Comparison of ENCODE assay signal across 9 cellular contexts in the genomic region with DNA sequence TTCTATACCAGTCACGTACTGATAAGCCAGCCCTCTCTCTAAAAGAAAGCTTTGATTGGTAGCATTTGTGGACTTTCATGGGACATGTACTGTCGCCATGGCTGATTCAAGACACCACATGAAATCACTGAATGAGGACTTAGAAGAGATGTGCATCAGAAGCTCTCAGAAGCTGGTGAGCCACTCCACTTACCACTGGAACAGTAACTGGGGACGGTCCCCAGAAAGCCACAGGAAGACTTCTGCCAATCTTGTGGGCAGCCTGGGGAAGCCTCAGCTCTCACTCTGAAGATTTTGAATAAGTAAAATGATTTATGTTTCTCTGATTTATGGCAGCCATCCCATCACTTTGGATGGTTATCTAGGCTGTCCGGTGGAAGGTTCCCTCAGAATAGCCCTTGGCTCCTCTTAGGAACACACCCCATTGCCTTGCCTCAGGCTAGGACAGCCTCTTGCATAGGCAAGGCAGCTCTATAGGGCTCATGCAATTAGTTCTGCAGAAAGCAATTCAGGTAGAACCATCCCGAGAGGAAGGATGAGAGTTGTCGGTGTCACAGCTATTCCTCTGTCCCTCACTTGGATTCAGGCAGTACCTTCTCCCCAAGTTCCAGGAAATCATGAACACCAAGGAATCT. TPM values are rescaled to one million over a fixed set of nuclear protein-coding genes. Genes with fewer than 3 reads are reported as not detected.
DNase-seq lines count a peak whose midpoint lies in the region; ATAC-seq and TF ChIP-seq lines count a peak whose summit lies in the region.
"Had no signal": no experiment of that assay in that cellular context is flagged by ENCODE, and none has a peak within 500 bp of the region (broad histone marks: within the 10 kb centered on the region; RNA-seq: fewer than 3 reads in every experiment).

No MANE protein-coding gene starts in this region.

- H3K36me3 Mint-ChIP-seq in activated CD8-positive, alpha-beta memory T cell treated with anti-CD3 and anti-CD28 coated beads, Interleukin-2, amount 10 ng/mL, durations not matched to agents 7 days and 5 days = peaks cover 32% of the 10 kb centered on the region
- H3K36me3 Mint-ChIP-seq in stimulated activated effector memory CD8-positive, alpha-beta T cell treated with anti-CD3 and anti-CD28 coated beads, Interleukin-12 subunit alpha, Interleukin-12 subunit beta, amount 100 ng/mL, for 72 hours = peaks cover 42% of the 10 kb centered on the region

- TF ChIP-seq CTCF in spleen (IDR thresholded peaks at IDR 0.05 in 8 of 11, conservative IDR thresholded peaks at IDR 0.05 in 3 of 11) = no peak

- peaks cover 0 to 59% (median 44%) of the 10 kb centered on the region in 6 donors for H3K36me3 ChIP-seq in spleen

- peak; percentile 93 for ATAC-seq in activated CD8-positive, alpha-beta memory T cell treated with anti-CD3 and anti-CD28 coated beads, Interleukin-2, amount 10 ng/mL, durations not matched to agents 7 days and 5 days
- ATAC-seq in stimulated activated effector memory CD8-positive, alpha-beta T cell treated with anti-CD3 and anti-CD28 coated beads, Interleukin-12 subunit alpha, Interleukin-12 subunit beta, amount 100 ng/mL, for 72 hours = peak; percentile 99
- ATAC-seq in HG02884 (IDR thresholded peaks at IDR 0.05; ENCODE audit: unreplicated experiment) = no peak
- ATAC-seq: gastroesophageal sphincter had no signal

- no peaks in the 10 kb centered on the region for H3K27me3 ChIP-seq in spleen (replicated peaks in 1 of 7)
- H3K27me3 ChIP-seq: gastroesophageal sphincter had no signal

- no peaks in the 10 kb centered on the region for H3K9me3 ChIP-seq in spleen
- H3K9me3 ChIP-seq: gastroesophageal sphincter had no signal

- no peak overlapping the region for H3K4me3 Mint-ChIP-seq in activated CD8-positive, alpha-beta memory T cell treated with anti-CD3 and anti-CD28 coated beads, Interleukin-2, amount 10 ng/mL, durations not matched to agents 7 days and 5 days
- no peak overlapping the region for H3K4me3 Mint-ChIP-seq in stimulated activated effector memory CD8-positive, alpha-beta T cell treated with anti-CD3 and anti-CD28 coated beads, Interleukin-12 subunit alpha, Interleukin-12 subunit beta, amount 100 ng/mL, for 72 hours

- H3K27ac Mint-ChIP-seq in activated CD8-positive, alpha-beta memory T cell treated with anti-CD3 and anti-CD28 coated beads, Interleukin-2, amount 10 ng/mL, durations not matched to agents 7 days and 5 days = no peak overlapping the region
- H3K27ac Mint-ChIP-seq in stimulated activated effector memory CD8-positive, alpha-beta T cell treated with anti-CD3 and anti-CD28 coated beads, Interleukin-12 subunit alpha, Interleukin-12 subunit beta, amount 100 ng/mL, for 72 hours = no peak overlapping the region

- H3K4me1 ChIP-seq in spleen = peaks cover 0 to 13% (median 4%) of the 10 kb centered on the region in 6 donors
- H3K4me1 ChIP-seq: gastroesophageal sphincter had no signal

- DNase-seq in activated T-cell treated with anti-CD3 and anti-CD28 coated beads for 24 hours (ENCODE audit: low read depth) = peak; percentile 56
- no peak for DNase-seq in activated T-cell treated with anti-CD3 and anti-CD28 coated beads, Interleukin-2, amount 50 U/mL, for 1 hour
- DNase-seq in activated CD8-positive, alpha-beta memory T cell treated with anti-CD3 and anti-CD28 coated beads, Interleukin-2, amount 10 ng/mL, durations not matched to agents 7 days and 5 days = peak; percentile 88
- peak; percentile 14 to 68 for DNase-seq in stimulated activated effector memory CD8-positive, alpha-beta T cell treated with anti-CD3 and anti-CD28 coated beads, Interleukin-12 subunit alpha, Interleukin-12 subunit beta, amount 100 ng/mL, for 72 hours (ENCODE audit: low spot score in 2 of 2)
- no peak for DNase-seq in spleen
- DNase-seq: NCI-H526 treated with DMSO at 0.1 percent for 48 hours, T1000 had no signal

- peaks cover 25% of the 10 kb centered on the region for H3K27me3 Mint-ChIP-seq in activated CD8-positive, alpha-beta memory T cell treated with anti-CD3 and anti-CD28 coated beads, Interleukin-2, amount 10 ng/mL, durations not matched to agents 7 days and 5 days

- CTCF ChIA-PET in activated CD8-positive, alpha-beta memory T cell treated with anti-CD3 and anti-CD28 coated beads, Interleukin-2, amount 10 ng/mL, durations not matched to agents 7 days and 5 days (lab: Charles Lee) = interaction anchor here (0.9 to 5.1 kb wide), 13 partner anchors 10 to 146 kb away, joined by 3 to 35 read pairs (median 9); partner anchors contain the start of genes CIDEB, DHRS1, LTB4R and LTB4R2

- H3K9me3 Mint-ChIP-seq in activated CD8-positive, alpha-beta memory T cell treated with anti-CD3 and anti-CD28 coated beads, Interleukin-2, amount 10 ng/mL, durations not matched to agents 7 days and 5 days (ENCODE audit: low read depth) = no peaks in the 10 kb centered on the region
- no peaks in the 10 kb centered on the region for H3K9me3 Mint-ChIP-seq in stimulated activated effector memory CD8-positive, alpha-beta T cell treated with anti-CD3 and anti-CD28 coated beads, Interleukin-12 subunit alpha, Interleukin-12 subunit beta, amount 100 ng/mL, for 72 hours

- H3K27ac ChIP-seq in spleen = no peak overlapping the region
- H3K27ac ChIP-seq: gastroesophageal sphincter had no signal

- H3K4me3 ChIP-seq in spleen = no peak overlapping the region
- H3K4me3 ChIP-seq: gastroesophageal sphincter had no signal

- 50 to 75% (median 60%) methylated on average over 5 to 6 of the region's 6 CpGs for WGBS in spleen, 5 donors

- TF ChIP-seq POLR2A in spleen (IDR thresholded peaks at IDR 0.05) = no peak

- intact Hi-C loops in spleen (cut with DNase I; ENCODE audit: low total_unique reads) = no loop called here

- H3K4me1 Mint-ChIP-seq in activated CD8-positive, alpha-beta memory T cell treated with anti-CD3 and anti-CD28 coated beads, Interleukin-2, amount 10 ng/mL, durations not matched to agents 7 days and 5 days = peaks cover 29% of the 10 kb centered on the region
- peaks cover 28% of the 10 kb centered on the region for H3K4me1 Mint-ChIP-seq in stimulated activated effector memory CD8-positive, alpha-beta T cell treated with anti-CD3 and anti-CD28 coated beads, Interleukin-12 subunit alpha, Interleukin-12 subunit beta, amount 100 ng/mL, for 72 hours

RNA-seq across cellular contexts. Expression of gene DHRS1, which starts 9.8 kb away (rescaled TPM):
- 10 to 100 TPM; 14.2 to 26.5 TPM for total RNA-seq in activated CD8-positive, alpha-beta memory T cell treated with anti-CD3 and anti-CD28 coated beads, Interleukin-2, amount 10 ng/mL, durations not matched to agents 7 days and 5 days
- 10 to 100 TPM; 29.9 to 56.1 (median 34.0) TPM for total RNA-seq in spleen
- polyA plus RNA-seq in spleen = 10 to 100 TPM; 22.0 to 38.2 (median 30.3) TPM

RNA-seq across cellular contexts. Expression of gene NOP9, which starts 9.9 kb away (rescaled TPM):
- total RNA-seq in activated CD8-positive, alpha-beta memory T cell treated with anti-CD3 and anti-CD28 coated beads, Interleukin-2, amount 10 ng/mL, durations not matched to agents 7 days and 5 days = 10 to 100 TPM; 34.2 to 38.3 TPM
- total RNA-seq in spleen = 10 to 100 TPM; 16.8 to 26.9 (median 22.9) TPM
- polyA plus RNA-seq in spleen = 10 to 100 TPM in 1 of 3 donors, 1 to 10 TPM in 2; 4.5 to 12.1 (median 5.2) TPM

RNA-seq across cellular contexts. Expression of gene CIDEB, which starts 18.0 kb away (rescaled TPM):
- 10 to 100 TPM; 24.5 to 44.2 TPM for total RNA-seq in activated CD8-positive, alpha-beta memory T cell treated with anti-CD3 and anti-CD28 coated beads, Interleukin-2, amount 10 ng/mL, durations not matched to agents 7 days and 5 days
- total RNA-seq in spleen = 100 to 1,000 TPM in 2 of 7 donors, 10 to 100 TPM in 5; 54.0 to 145 (median 88.8) TPM
- polyA plus RNA-seq in spleen = 10 to 100 TPM; 31.0 to 33.6 (median 31.4) TPM

RNA-seq across cellular contexts. Expression of gene RABGGTA, which starts 18.4 kb away (rescaled TPM):
- 10 to 100 TPM; 34.3 to 44.6 TPM for total RNA-seq in activated CD8-positive, alpha-beta memory T cell treated with anti-CD3 and anti-CD28 coated beads, Interleukin-2, amount 10 ng/mL, durations not matched to agents 7 days and 5 days
- 10 to 100 TPM; 41.7 to 63.0 (median 48.6) TPM for total RNA-seq in spleen
- 10 to 100 TPM; 22.5 to 46.7 (median 41.4) TPM for polyA plus RNA-seq in spleen

RNA-seq across cellular contexts. Expression of gene LTB4R2, which starts 20.2 kb away (rescaled TPM):
- 10 to 100 TPM; 12.6 to 18.8 TPM for total RNA-seq in activated CD8-positive, alpha-beta memory T cell treated with anti-CD3 and anti-CD28 coated beads, Interleukin-2, amount 10 ng/mL, durations not matched to agents 7 days and 5 days
- total RNA-seq in spleen = 10 to 100 TPM in 6 of 7 donors, 1 to 10 TPM in 1; 9.2 to 32.3 (median 18.1) TPM
- polyA plus RNA-seq in spleen = 1 to 10 TPM in 2 of 3 donors, under 1 TPM in 1; 0.83 to 4.0 (median 1.3) TPM

Comparison
In these comparisons a context has a peak if more than half of its experiments do, and no peak if none do; other contexts are left out.
1. DNase-seq: peak in activated T-cell treated with anti-CD3 and anti-CD28 coated beads for 24 hours (single experiment), activated CD8-positive, alpha-beta memory T cell treated with anti-CD3 and anti-CD28 coated beads, Interleukin-2, amount 10 ng/mL, durations not matched to agents 7 days and 5 days (single experiment) and stimulated activated effector memory CD8-positive, alpha-beta T cell treated with anti-CD3 and anti-CD28 coated beads, Interleukin-12 subunit alpha, Interleukin-12 subunit beta, amount 100 ng/mL, for 72 hours (2 of 2); none in activated T-cell treated with anti-CD3 and anti-CD28 coated beads, Interleukin-2, amount 50 U/mL, for 1 hour (single experiment) and spleen (single experiment).